ENCODE assay signal across 8 cellular contexts in the genomic region with DNA sequence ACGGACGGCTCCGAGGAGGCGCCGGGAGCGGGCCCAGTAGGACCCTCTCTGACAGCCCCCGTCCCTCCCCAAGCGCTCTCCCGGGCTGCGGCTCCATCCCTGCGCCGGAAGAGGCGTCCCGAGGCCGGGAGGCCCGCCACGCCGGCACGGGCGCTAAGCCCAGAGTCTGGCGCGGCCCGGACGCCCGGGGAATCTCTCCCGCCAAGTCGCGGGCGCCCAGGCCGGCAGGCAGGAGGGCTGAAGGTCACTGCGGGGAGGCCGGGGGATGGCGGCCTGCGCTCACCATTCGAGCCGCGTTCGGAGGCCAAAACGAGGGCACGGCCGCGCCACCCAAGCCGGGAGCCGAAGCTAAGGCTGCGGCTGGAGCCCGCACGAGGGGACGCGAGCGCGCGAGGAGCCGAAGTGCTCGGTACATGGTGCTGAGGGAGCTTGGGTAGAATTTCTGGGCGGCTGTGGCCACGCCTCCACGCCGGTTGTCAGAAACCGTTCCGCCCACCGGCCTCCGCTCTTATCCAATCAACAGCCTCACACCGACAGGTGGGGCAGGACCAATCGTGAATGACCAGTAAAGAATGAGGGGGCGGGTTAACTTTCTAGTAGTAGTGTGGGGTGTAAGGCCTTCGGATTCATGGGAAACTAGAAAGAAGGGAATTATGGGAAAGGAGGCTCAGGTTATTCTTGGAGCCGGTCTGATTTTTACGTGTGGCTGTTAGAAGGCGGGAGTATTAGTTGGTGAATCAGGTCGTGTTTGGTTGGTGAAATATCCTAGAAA. TPM values are rescaled to one million over a fixed set of nuclear protein-coding genes. Genes with fewer than 3 reads are reported as not detected.
DNase-seq lines count a peak whose midpoint lies in the region; ATAC-seq, FAIRE-seq and TF ChIP-seq lines count a peak whose summit lies in the region.

A gene (minus strand): TSS at position 448 of the 772 bp plus-strand sequence. CDS start 33 bp downstream, at position 415.

- peak; percentile 97 for ATAC-seq in HG02840 (IDR thresholded peaks at IDR 0.05; ENCODE audit: low FRiP score, unreplicated experiment)
- peak; percentile 96 to 98 (median 97) for ATAC-seq in T-cell (replicated peaks in 1 of 4)
- ATAC-seq in heart left ventricle: peak; percentile 99 to 100 (median 100)

- H3K4me3 ChIP-seq in heart left ventricle: peak within 1 kb of the TSS; percentile 79 to 97 (median 90)

- H3K4me1 ChIP-seq in heart left ventricle: peaks cover 0 to 27% (median 13%) of the 10 kb centered on the region in 12 donors

- peak within 1 kb of the TSS in 2 of 3 donors; percentile 86 to 88 for H3K4me3 Mint-ChIP-seq in T-cell
- peak within 1 kb of the TSS; percentile 94 for H3K4me3 Mint-ChIP-seq in type B pancreatic cell

- TF ChIP-seq POLR2A in GM12891 (IDR thresholded peaks at IDR 0.05; ENCODE audit: low read depth, low read length): peak; percentile 92
- TF ChIP-seq POLR2A in heart left ventricle (IDR thresholded peaks at IDR 0.05): peak in 1 of 2 donors; percentile 90

- CTCF ChIA-PET in T-cell (lab: Charles Lee): interaction anchor here in 1 of 2 donors (1.1 to 2.8 kb wide), 4 partner anchors 13 to 108 kb away, joined by 3 to 11 read pairs (median 5); a partner anchor contains a TSS

- H3K27ac ChIP-seq in adipose tissue (ENCODE audit: low read depth, low read length) (no peak within 1 kb of the TSS), heart left ventricle (peak within 1 kb of the TSS; percentile 84 to 97 (median 92))

- H3K9me3 Mint-ChIP-seq in T-cell (no peaks in the 10 kb centered on the region), type B pancreatic cell (no peaks in the 10 kb centered on the region)

- intact Hi-C loops in heart left ventricle (cut with DNase I): loop anchor here in 3 of 10 donors (5.0 to 10.0 kb wide), 3 partner anchors 123 to 495 kb away; a partner anchor contains a TSS

- H3K36me3 ChIP-seq in heart left ventricle: peaks cover 0 to 24% (median 9%) of the 10 kb centered on the region in 9 donors

- H3K27ac Mint-ChIP-seq in T-cell (peak within 1 kb of the TSS; percentile 66 to 88), type B pancreatic cell (peak within 1 kb of the TSS; percentile 90)

- TF ChIP-seq CTCF in heart left ventricle (IDR thresholded peaks at IDR 0.05): peak in 1 of 12 donors; percentile 14
- no peak for TF ChIP-seq CTCF in type B pancreatic cell (conservative IDR thresholded peaks at IDR 0.05)

- POLR2A ChIA-PET in T-cell (lab: Charles Lee): interaction anchor here (0.6 to 1.1 kb wide), 5 partner anchors 16 to 1582 kb away, joined by 3 to 4 read pairs (median 3); a partner anchor contains a TSS

- no peaks in the 10 kb centered on the region for H3K9me3 ChIP-seq in heart left ventricle

- H3K4me1 Mint-ChIP-seq in T-cell (peaks cover 22 to 35% (median 23%) of the 10 kb centered on the region in 3 donors), type B pancreatic cell (ENCODE audit: unreplicated experiment) (peaks cover 15% of the 10 kb centered on the region)

- 0 to 1% (median 1%) methylated on average over 69 to 70 of the region's 70 CpGs for WGBS in adipose tissue, 3 donors
- whole genome bisulfite sequencing in heart left ventricle, 4 donors: 0 to 1% (median 0%) methylated on average over 19 to 70 of the region's 70 CpGs

- H3K36me3 Mint-ChIP-seq in T-cell (peaks cover 16% of the 10 kb centered on the region), type B pancreatic cell (peaks cover 10% of the 10 kb centered on the region)

- H3K27me3 Mint-ChIP-seq in T-cell (peaks cover 17 to 24% of the 10 kb centered on the region in 2 donors), type B pancreatic cell (peaks cover 13% of the 10 kb centered on the region)

- DNase-seq in GM12891 (ENCODE audit: insufficient read length, low spot score) (peak; percentile 52), NCI-H1436 treated with DMSO at 0.1 percent for 48 hours (lab: John Stamatoyannopoulos, UW) (peak; percentile 100), T-cell (peak; percentile 82 to 96 (median 92)), heart left ventricle (peak; percentile 96 to 97 (median 97)), pons (ENCODE audit: low spot score) (peak; percentile 100), type B pancreatic cell (ENCODE audit: extremely low spot score, unreplicated experiment) (peak; percentile 92)

- FAIRE-seq in GM12891 (lab: Jason Lieb, UNC): peak; percentile 97

- peaks cover 0 to 26% (median 0%) of the 10 kb centered on the region in 9 donors for H3K27me3 ChIP-seq in heart left ventricle

TF ChIP-seq in GM12891, 5 proteins besides CTCF, POLR2A, EP300 and RAD21:
- TF ChIP-seq SPI1 (IDR thresholded peaks at IDR 0.05; ENCODE audit: low read depth, low read length): no peak
- TF ChIP-seq PAX5 (IDR thresholded peaks at IDR 0.05; ENCODE audit: insufficient read depth, low read length, severe bottlenecking): no peak
- peak; percentile 77 for TF ChIP-seq TAF1 (IDR thresholded peaks at IDR 0.05; ENCODE audit: low read depth, low read length)
- TF ChIP-seq POLR2AphosphoS5 (IDR thresholded peaks at IDR 0.05; ENCODE audit: low read depth, low read length): peak; percentile 90
- TF ChIP-seq POU2F2 (IDR thresholded peaks at IDR 0.05; ENCODE audit: low read depth, low read length): 0 out of 2 replicates have a peak, but pooled peaks have one; percentile 52

RNA-seq across cellular contexts. Expression of the gene that starts here (rescaled TPM):
- polyA plus RNA-seq in GM12891 (2012; ENCODE audit: low read depth, missing spikeins): 88.6 TPM
- total RNA-seq in T-cell (10 to 100 TPM; 14.6 to 32.7 (median 28.2) TPM), heart left ventricle (100 to 1,000 TPM; 153 to 279 (median 209) TPM), type B pancreatic cell (ENCODE audit: low replicate concordance) (79.9 and 84.0 TPM in 2 replicates)
- polyA plus RNA-seq in adipose tissue (10 to 100 TPM; 27.8 to 66.5 (median 39.0) TPM), heart left ventricle (100 to 1,000 TPM; 168 to 246 TPM)
